In genomic region chr7:111998326-111998725, GRCh38 we compare ENCODE assay signal across 28 cellular contexts.
"Had no signal": no experiment of that assay in that cellular context is flagged by ENCODE, and none has a peak within 500 bp of the region (broad histone marks: within the 10 kb centered on the region; RNA-seq: fewer than 3 reads in every experiment).

No MANE protein-coding gene starts in this region.

- H3K27me3 Mint-ChIP-seq: activated B cell treated with CpG ODN at 0.5 μM for 24 hours had no signal

- H3K4me3 Mint-ChIP-seq: activated B cell treated with CpG ODN at 0.5 μM for 24 hours; activated T-cell treated with anti-CD3 and anti-CD28 coated beads, Interleukin-2, amount 50 U/mL, for 72 hours; endodermal cell; immature natural killer cell; naive B cell; neural crest cell; T-helper 2 cell treated with Interferon-gamma antibody and Interleukin-4, amounts not matched to agents 5 μg/mL and 100 μg/mL, for 36 hours had no signal

- H3K4me3 ChIP-seq: body of pancreas, coronary artery, esophagus squamous epithelium, gastroesophageal sphincter, left lung, lung, right atrium auricular region, spleen, thoracic aorta had no signal

- H3K36me3 Mint-ChIP-seq: activated naive CD4-positive, alpha-beta T cell treated with anti-CD3 and anti-CD28 coated beads, Interleukin-2, amount 50 U/mL, for 72 hours; immature natural killer cell; naive B cell had no signal

- H3K4me1 ChIP-seq: body of pancreas, gastroesophageal sphincter, left lung, parathyroid adenoma, right atrium auricular region, spleen had no signal

- H3K9me3 ChIP-seq: body of pancreas, esophagus squamous epithelium, gastroesophageal sphincter, left lung, right atrium auricular region, spleen, thoracic aorta had no signal

- H3K9me3 Mint-ChIP-seq: activated B cell treated with CpG ODN at 0.5 μM for 24 hours; activated naive CD4-positive, alpha-beta T cell treated with anti-CD3 and anti-CD28 coated beads, Interleukin-2, amount 50 U/mL, for 72 hours; activated T-cell treated with anti-CD3 and anti-CD28 coated beads, Interleukin-2, amount 50 U/mL, for 72 hours; endodermal cell; naive B cell; neural crest cell; T-helper 2 cell treated with Interferon-gamma antibody and Interleukin-4, amounts not matched to agents 5 μg/mL and 100 μg/mL, for 36 hours had no signal

- H3K27ac Mint-ChIP-seq: activated B cell treated with CpG ODN at 0.5 μM for 24 hours; activated naive CD4-positive, alpha-beta T cell treated with anti-CD3 and anti-CD28 coated beads, Interleukin-2, amount 50 U/mL, for 72 hours; activated T-cell treated with anti-CD3 and anti-CD28 coated beads, Interleukin-2, amount 50 U/mL, for 72 hours; endodermal cell; immature natural killer cell; naive B cell; T-helper 2 cell treated with Interferon-gamma antibody and Interleukin-4, amounts not matched to agents 5 μg/mL and 100 μg/mL, for 36 hours had no signal

- H3K4me1 Mint-ChIP-seq: activated B cell treated with CpG ODN at 0.5 μM for 24 hours, immature natural killer cell, naive B cell had no signal

- H3K27me3 ChIP-seq: body of pancreas, esophagus squamous epithelium, gastroesophageal sphincter, left lung, right atrium auricular region, spleen had no signal

- H2AFZ ChIP-seq: parathyroid adenoma had no signal

- DNase-seq: activated B cell treated with CpG ODN at 0.5 μM for 24 hours; activated naive CD4-positive, alpha-beta T cell; activated T-cell treated with anti-CD3 and anti-CD28 coated beads for 4 hours; activated T-cell treated with anti-CD3 and anti-CD28 coated beads, Interleukin-2, amount 50 U/mL, for 72 hours; body of pancreas; cerebellar nuclear complex; endodermal cell; esophagus squamous epithelium; hippocampal formation; immature natural killer cell; left lung; naive B cell; nucleus accumbens; spleen; stimulated activated naive CD4-positive, alpha-beta T cell treated with Interleukin-2 at 50 U/mL for 16 hours; T-helper 1 cell; trophoblast cell had no signal

- H3K27ac ChIP-seq: body of pancreas, coronary artery, epithelial cell of prostate, esophagus squamous epithelium, gastroesophageal sphincter, parathyroid adenoma, right atrium auricular region, spleen, thoracic aorta had no signal

- H3K79me2 ChIP-seq: parathyroid adenoma had no signal

- H3K36me3 ChIP-seq: gastroesophageal sphincter, left lung, right atrium auricular region, spleen, thoracic aorta had no signal

- FAIRE-seq: urothelium cell line had no signal

- H3K9ac ChIP-seq: parathyroid adenoma had no signal
